Comparison of ENCODE assay signal across 10 cellular contexts in the genomic region with DNA sequence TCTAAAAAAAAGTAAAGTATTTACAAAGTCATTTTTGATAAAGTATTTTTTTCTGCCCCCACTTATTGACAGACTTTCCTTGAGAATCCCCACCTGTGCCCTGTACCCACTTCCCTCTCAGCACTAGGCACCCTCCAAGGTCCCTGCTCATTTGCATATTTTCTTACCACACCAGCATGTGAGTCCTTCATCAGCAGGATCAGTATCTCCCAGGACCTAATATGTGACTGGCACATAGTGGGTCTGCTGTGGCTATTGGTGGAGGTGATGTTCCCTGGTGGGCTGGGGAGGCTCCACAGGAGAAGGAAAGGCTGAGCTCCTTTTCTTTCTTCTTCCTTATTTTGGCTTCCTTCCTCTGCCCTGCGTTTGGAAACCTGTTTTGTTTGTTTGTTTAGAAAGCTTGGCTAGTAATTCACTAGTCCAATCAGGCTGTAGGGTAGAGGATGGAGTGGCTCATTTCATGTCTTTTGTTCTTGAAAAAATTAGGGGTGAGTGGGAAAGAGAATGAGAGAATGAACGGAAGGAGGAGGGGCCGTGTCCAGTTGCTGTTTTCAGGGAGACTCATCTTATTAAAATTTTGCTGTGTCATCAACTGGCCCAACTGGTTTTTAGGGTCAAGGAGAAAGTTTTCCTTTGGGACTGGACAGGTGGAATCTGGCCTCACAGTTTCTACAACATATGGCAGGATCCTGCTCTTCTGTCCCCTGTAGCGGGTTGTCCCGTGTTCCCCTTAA. TPM values are rescaled to one million over a fixed set of nuclear protein-coding genes. Genes with fewer than 3 reads are reported as not detected.
DNase-seq lines count a peak whose midpoint lies in the region; TF ChIP-seq lines count a peak whose summit lies in the region.
"Had no signal": no experiment of that assay in that cellular context is flagged by ENCODE, and none has a peak within 500 bp of the region (broad histone marks: within the 10 kb centered on the region; RNA-seq: fewer than 3 reads in every experiment).

No MANE protein-coding gene starts in this region.

- peaks cover 5% of the 10 kb centered on the region for H4K20me1 ChIP-seq in osteoblast (ENCODE audit: insufficient read depth, low read length)

- no peak overlapping the region for H3K4me3 ChIP-seq in osteoblast (ENCODE audit: insufficient read depth, low read length)

- no peaks in the 10 kb centered on the region for H3K9me3 ChIP-seq in osteoblast (ENCODE audit: low read depth, low read length)

- H3K4me1 Mint-ChIP-seq in dendritic cell treated with granulocyte-macrophage colony-stimulating factor and Interleukin-4, amounts not matched to agents 40 ng/mL and 50 ng/mL, for 4 days (ENCODE audit: low read depth): peaks cover 73% of the 10 kb centered on the region
- peaks cover 35% of the 10 kb centered on the region for H3K4me1 Mint-ChIP-seq in activated CD4-positive, alpha-beta T cell treated with anti-CD3 and anti-CD28 coated beads, Interleukin-2, amount 10 ng/mL, durations not matched to agents 24 days and 14 days

- no peak overlapping the region for H3K27ac ChIP-seq in osteoblast (ENCODE audit: low read depth, low read length)

- TF ChIP-seq EP300 in Ishikawa (IDR thresholded peaks at IDR 0.05; ENCODE audit: borderline replicate concordance): peak; percentile 70; the same call in 1 of the 2 replicates

- no peaks in the 10 kb centered on the region for H3K36me3 ChIP-seq in osteoblast (ENCODE audit: insufficient read depth, low read length)

- H3K4me2 ChIP-seq in osteoblast (ENCODE audit: insufficient read depth, low read length): peak overlapping the region; percentile 1

- H3K27ac Mint-ChIP-seq in dendritic cell treated with granulocyte-macrophage colony-stimulating factor and Interleukin-4, amounts not matched to agents 40 ng/mL and 50 ng/mL, for 4 days: peak overlapping the region; percentile 78
- H3K27ac Mint-ChIP-seq in activated CD4-positive, alpha-beta T cell treated with anti-CD3 and anti-CD28 coated beads, Interleukin-2, amount 10 ng/mL, durations not matched to agents 24 days and 14 days: no peak overlapping the region

- intact Hi-C loops in dendritic cell treated with granulocyte-macrophage colony-stimulating factor and Interleukin-4, amounts not matched to agents 40 ng/mL and 50 ng/mL, for 4 days (cut with micrococcal nuclease): no loop called here
- intact Hi-C loops in activated CD4-positive, alpha-beta T cell treated with anti-CD3 and anti-CD28 coated beads, Interleukin-2, amount 10 ng/mL, durations not matched to agents 24 days and 14 days (cut with micrococcal nuclease): no loop called here

- DNase-seq in DMS53 (lab: John Stamatoyannopoulos, UW) (peak; percentile 69), DMS53 treated with DMSO at 0.1 percent for 48 hours (lab: John Stamatoyannopoulos, UW; ENCODE audit: unreplicated experiment) (no peak), osteoblast (ENCODE audit: insufficient read length, low spot score, missing footprints) (peak; percentile 68), NCI-H2029 treated with DMSO at 0.1 percent for 48 hours (lab: John Stamatoyannopoulos, UW) (no peak), NCI-H128 (lab: John Stamatoyannopoulos, UW; ENCODE audit: unreplicated experiment) (no peak)
- no peak for DNase-seq in activated CD4-positive, alpha-beta T cell treated with anti-CD3 and anti-CD28 coated beads, Interleukin-2, amount 10 ng/mL, durations not matched to agents 24 days and 14 days
- DNase-seq: effector CD4-positive, alpha-beta T cell; hippocampal formation had no signal

- peak overlapping the region; percentile 7 for H2AFZ ChIP-seq in osteoblast (ENCODE audit: low read length)

- TF ChIP-seq CTCF in osteoblast (IDR thresholded peaks at IDR 0.05; ENCODE audit: extremely low read depth, low read depth, low read length): no peak

- no peaks in the 10 kb centered on the region for H3K9me3 Mint-ChIP-seq in dendritic cell treated with granulocyte-macrophage colony-stimulating factor and Interleukin-4, amounts not matched to agents 40 ng/mL and 50 ng/mL, for 4 days
- no peaks in the 10 kb centered on the region for H3K9me3 Mint-ChIP-seq in activated CD4-positive, alpha-beta T cell treated with anti-CD3 and anti-CD28 coated beads, Interleukin-2, amount 10 ng/mL, durations not matched to agents 24 days and 14 days

- no peaks in the 10 kb centered on the region for H3K27me3 ChIP-seq in osteoblast (ENCODE audit: insufficient read depth, low read length)

- H3K4me1 ChIP-seq in osteoblast (ENCODE audit: insufficient read depth, low read length): peaks cover 47% of the 10 kb centered on the region

- TF ChIP-seq RAD21 in Ishikawa (IDR thresholded peaks at IDR 0.05; ENCODE audit: low read depth): no peak; the same call in 1 of the 2 replicates

- H3K36me3 Mint-ChIP-seq in dendritic cell treated with granulocyte-macrophage colony-stimulating factor and Interleukin-4, amounts not matched to agents 40 ng/mL and 50 ng/mL, for 4 days (ENCODE audit: low read depth): peaks cover 15% of the 10 kb centered on the region
- H3K36me3 Mint-ChIP-seq in activated CD4-positive, alpha-beta T cell treated with anti-CD3 and anti-CD28 coated beads, Interleukin-2, amount 10 ng/mL, durations not matched to agents 24 days and 14 days (ENCODE audit: low read depth): no peaks in the 10 kb centered on the region

- H3K4me3 Mint-ChIP-seq in dendritic cell treated with granulocyte-macrophage colony-stimulating factor and Interleukin-4, amounts not matched to agents 40 ng/mL and 50 ng/mL, for 4 days: no peak overlapping the region
- no peak overlapping the region for H3K4me3 Mint-ChIP-seq in activated CD4-positive, alpha-beta T cell treated with anti-CD3 and anti-CD28 coated beads, Interleukin-2, amount 10 ng/mL, durations not matched to agents 24 days and 14 days

- H3K79me2 ChIP-seq in osteoblast (ENCODE audit: insufficient read depth, low read length): peaks cover 21% of the 10 kb centered on the region

- H3K27me3 Mint-ChIP-seq in dendritic cell treated with granulocyte-macrophage colony-stimulating factor and Interleukin-4, amounts not matched to agents 40 ng/mL and 50 ng/mL, for 4 days: no peaks in the 10 kb centered on the region
- peaks cover 16% of the 10 kb centered on the region for H3K27me3 Mint-ChIP-seq in activated CD4-positive, alpha-beta T cell treated with anti-CD3 and anti-CD28 coated beads, Interleukin-2, amount 10 ng/mL, durations not matched to agents 24 days and 14 days

TF ChIP-seq in Ishikawa, 13 proteins besides CTCF, POLR2A, EP300 and RAD21:
- TF ChIP-seq CREB1 (IDR thresholded peaks at IDR 0.05; ENCODE audit: low read depth): no peak
- TF ChIP-seq, protein P1, sequence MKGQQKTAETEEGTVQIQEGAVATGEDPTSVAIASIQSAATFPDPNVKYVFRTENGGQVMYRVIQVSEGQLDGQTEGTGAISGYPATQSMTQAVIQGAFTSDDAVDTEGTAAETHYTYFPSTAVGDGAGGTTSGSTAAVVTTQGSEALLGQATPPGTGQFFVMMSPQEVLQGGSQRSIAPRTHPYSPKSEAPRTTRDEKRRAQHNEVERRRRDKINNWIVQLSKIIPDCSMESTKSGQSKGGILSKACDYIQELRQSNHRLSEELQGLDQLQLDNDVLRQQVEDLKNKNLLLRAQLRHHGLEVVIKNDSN (IDR thresholded peaks at IDR 0.05): no peak
- TF ChIP-seq, protein P2, sequence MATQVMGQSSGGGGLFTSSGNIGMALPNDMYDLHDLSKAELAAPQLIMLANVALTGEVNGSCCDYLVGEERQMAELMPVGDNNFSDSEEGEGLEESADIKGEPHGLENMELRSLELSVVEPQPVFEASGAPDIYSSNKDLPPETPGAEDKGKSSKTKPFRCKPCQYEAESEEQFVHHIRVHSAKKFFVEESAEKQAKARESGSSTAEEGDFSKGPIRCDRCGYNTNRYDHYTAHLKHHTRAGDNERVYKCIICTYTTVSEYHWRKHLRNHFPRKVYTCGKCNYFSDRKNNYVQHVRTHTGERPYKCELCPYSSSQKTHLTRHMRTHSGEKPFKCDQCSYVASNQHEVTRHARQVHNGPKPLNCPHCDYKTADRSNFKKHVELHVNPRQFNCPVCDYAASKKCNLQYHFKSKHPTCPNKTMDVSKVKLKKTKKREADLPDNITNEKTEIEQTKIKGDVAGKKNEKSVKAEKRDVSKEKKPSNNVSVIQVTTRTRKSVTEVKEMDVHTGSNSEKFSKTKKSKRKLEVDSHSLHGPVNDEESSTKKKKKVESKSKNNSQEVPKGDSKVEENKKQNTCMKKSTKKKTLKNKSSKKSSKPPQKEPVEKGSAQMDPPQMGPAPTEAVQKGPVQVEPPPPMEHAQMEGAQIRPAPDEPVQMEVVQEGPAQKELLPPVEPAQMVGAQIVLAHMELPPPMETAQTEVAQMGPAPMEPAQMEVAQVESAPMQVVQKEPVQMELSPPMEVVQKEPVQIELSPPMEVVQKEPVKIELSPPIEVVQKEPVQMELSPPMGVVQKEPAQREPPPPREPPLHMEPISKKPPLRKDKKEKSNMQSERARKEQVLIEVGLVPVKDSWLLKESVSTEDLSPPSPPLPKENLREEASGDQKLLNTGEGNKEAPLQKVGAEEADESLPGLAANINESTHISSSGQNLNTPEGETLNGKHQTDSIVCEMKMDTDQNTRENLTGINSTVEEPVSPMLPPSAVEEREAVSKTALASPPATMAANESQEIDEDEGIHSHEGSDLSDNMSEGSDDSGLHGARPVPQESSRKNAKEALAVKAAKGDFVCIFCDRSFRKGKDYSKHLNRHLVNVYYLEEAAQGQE (IDR thresholded peaks at IDR 0.05; ENCODE audit: low read depth): no peak
- TF ChIP-seq YY1 (IDR thresholded peaks at IDR 0.05; ENCODE audit: low read depth): no peak
- 0 out of 2 replicates have a peak, but pooled peaks have one; percentile 23 for TF ChIP-seq NFIC (IDR thresholded peaks at IDR 0.05)
- no peak for TF ChIP-seq TAF1 (IDR thresholded peaks at IDR 0.05; ENCODE audit: low read depth)
- peak; percentile 75 for TF ChIP-seq TCF12 (IDR thresholded peaks at IDR 0.05; ENCODE audit: low read depth)
- TF ChIP-seq, protein P3, sequence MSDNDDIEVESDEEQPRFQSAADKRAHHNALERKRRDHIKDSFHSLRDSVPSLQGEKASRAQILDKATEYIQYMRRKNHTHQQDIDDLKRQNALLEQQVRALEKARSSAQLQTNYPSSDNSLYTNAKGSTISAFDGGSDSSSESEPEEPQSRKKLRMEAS (IDR thresholded peaks at IDR 0.05): peak; percentile 55
- TF ChIP-seq FOXM1 (IDR thresholded peaks at IDR 0.05; ENCODE audit: borderline replicate concordance, low read depth): peak; percentile 25; the same call in 1 of the 2 replicates
- no peak for TF ChIP-seq EGR1 (IDR thresholded peaks at IDR 0.05)
- TF ChIP-seq ZBTB7A (IDR thresholded peaks at IDR 0.05; ENCODE audit: low read depth): no peak
- TF ChIP-seq TEAD4 (IDR thresholded peaks at IDR 0.05): peak; percentile 46
- TF ChIP-seq CEBPB (IDR thresholded peaks at IDR 0.05): no peak

RNA-seq across cellular contexts. Expression of gene RNF24, which starts 2.8 kb away (rescaled TPM):
- total RNA-seq in osteoblast: 22.4 and 25.6 TPM in 2 replicates
- 13.6 and 15.4 TPM in 2 replicates for total RNA-seq in activated CD4-positive, alpha-beta T cell treated with anti-CD3 and anti-CD28 coated beads, Interleukin-2, amount 10 ng/mL, durations not matched to agents 24 days and 14 days

Comparison
In these comparisons a context has a peak if more than half of its experiments do, and no peak if none do; other contexts are left out.
1. DNase-seq: peak in DMS53 (single experiment) and osteoblast (single experiment); none in DMS53 treated with DMSO at 0.1 percent for 48 hours (single experiment), NCI-H2029 treated with DMSO at 0.1 percent for 48 hours (single experiment), NCI-H128 (single experiment) and activated CD4-positive, alpha-beta T cell treated with anti-CD3 and anti-CD28 coated beads, Interleukin-2, amount 10 ng/mL, durations not matched to agents 24 days and 14 days (single experiment).